ENCODE assay signal across 1 cellular context in the genomic region with DNA sequence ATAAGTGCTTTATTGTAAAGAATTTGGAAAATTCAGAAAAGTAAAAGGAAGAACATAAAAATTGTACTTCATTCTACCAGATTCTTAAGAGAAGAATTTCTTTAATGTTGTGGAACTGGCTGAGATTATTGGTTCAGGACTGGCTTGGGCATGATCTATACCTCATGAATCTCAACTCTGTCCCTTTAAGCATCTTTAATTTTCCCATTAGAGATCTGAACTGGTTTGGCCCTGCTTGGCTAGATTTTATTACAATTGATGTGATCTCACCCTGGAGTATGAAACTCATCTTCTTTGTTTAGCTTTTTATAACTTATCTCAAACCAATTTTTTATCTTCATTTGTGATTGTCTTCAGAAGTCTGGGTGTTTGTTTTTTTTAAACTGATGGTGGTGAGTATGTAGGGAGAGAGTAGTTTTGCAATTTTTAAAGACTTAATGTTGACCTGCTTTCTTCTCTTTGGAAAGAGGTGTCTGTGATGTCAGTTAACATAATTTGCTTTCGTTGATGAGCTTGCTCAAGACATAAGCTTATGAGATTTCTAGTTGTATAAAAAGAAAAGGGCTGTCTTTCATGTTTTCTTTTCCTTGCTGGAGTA.
TF ChIP-seq lines count a peak whose summit lies in the region.

No MANE protein-coding gene starts in this region.

TF ChIP-seq in WTC11, 78 proteins besides CTCF, POLR2A, EP300 and RAD21 (continued from another document):
- TF ChIP-seq, protein P1, sequence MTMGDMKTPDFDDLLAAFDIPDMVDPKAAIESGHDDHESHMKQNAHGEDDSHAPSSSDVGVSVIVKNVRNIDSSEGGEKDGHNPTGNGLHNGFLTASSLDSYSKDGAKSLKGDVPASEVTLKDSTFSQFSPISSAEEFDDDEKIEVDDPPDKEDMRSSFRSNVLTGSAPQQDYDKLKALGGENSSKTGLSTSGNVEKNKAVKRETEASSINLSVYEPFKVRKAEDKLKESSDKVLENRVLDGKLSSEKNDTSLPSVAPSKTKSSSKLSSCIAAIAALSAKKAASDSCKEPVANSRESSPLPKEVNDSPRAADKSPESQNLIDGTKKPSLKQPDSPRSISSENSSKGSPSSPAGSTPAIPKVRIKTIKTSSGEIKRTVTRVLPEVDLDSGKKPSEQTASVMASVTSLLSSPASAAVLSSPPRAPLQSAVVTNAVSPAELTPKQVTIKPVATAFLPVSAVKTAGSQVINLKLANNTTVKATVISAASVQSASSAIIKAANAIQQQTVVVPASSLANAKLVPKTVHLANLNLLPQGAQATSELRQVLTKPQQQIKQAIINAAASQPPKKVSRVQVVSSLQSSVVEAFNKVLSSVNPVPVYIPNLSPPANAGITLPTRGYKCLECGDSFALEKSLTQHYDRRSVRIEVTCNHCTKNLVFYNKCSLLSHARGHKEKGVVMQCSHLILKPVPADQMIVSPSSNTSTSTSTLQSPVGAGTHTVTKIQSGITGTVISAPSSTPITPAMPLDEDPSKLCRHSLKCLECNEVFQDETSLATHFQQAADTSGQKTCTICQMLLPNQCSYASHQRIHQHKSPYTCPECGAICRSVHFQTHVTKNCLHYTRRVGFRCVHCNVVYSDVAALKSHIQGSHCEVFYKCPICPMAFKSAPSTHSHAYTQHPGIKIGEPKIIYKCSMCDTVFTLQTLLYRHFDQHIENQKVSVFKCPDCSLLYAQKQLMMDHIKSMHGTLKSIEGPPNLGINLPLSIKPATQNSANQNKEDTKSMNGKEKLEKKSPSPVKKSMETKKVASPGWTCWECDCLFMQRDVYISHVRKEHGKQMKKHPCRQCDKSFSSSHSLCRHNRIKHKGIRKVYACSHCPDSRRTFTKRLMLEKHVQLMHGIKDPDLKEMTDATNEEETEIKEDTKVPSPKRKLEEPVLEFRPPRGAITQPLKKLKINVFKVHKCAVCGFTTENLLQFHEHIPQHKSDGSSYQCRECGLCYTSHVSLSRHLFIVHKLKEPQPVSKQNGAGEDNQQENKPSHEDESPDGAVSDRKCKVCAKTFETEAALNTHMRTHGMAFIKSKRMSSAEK (CRISPR knock-in tag; IDR thresholded peaks at IDR 0.05; ENCODE audit: borderline replicate concordance), result no peak
- TF ChIP-seq, protein P2, sequence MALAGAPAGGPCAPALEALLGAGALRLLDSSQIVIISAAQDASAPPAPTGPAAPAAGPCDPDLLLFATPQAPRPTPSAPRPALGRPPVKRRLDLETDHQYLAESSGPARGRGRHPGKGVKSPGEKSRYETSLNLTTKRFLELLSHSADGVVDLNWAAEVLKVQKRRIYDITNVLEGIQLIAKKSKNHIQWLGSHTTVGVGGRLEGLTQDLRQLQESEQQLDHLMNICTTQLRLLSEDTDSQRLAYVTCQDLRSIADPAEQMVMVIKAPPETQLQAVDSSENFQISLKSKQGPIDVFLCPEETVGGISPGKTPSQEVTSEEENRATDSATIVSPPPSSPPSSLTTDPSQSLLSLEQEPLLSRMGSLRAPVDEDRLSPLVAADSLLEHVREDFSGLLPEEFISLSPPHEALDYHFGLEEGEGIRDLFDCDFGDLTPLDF (CRISPR knock-in tag; IDR thresholded peaks at IDR 0.05), result no peak
- TF ChIP-seq E2F4 (CRISPR knock-in tag; IDR thresholded peaks at IDR 0.05; ENCODE audit: borderline replicate concordance, low read depth) (no peak), FOXP1 (CRISPR knock-in tag; IDR thresholded peaks at IDR 0.05; ENCODE audit: borderline replicate concordance) (no peak), MLX (CRISPR knock-in tag; IDR thresholded peaks at IDR 0.05) (no peak), SOX15 (CRISPR knock-in tag; IDR thresholded peaks at IDR 0.05) (no peak), ZNF512 (CRISPR knock-in tag; IDR thresholded peaks at IDR 0.05; ENCODE audit: borderline replicate concordance) (no peak), USF1 (CRISPR knock-in tag; IDR thresholded peaks at IDR 0.05) (no peak), HMGA2 (CRISPR knock-in tag; IDR thresholded peaks at IDR 0.05) (no peak), NFE2L1 (CRISPR knock-in tag; IDR thresholded peaks at IDR 0.05) (no peak), ZNF121 (CRISPR knock-in tag; IDR thresholded peaks at IDR 0.05) (no peak)
- TF ChIP-seq, protein P3, sequence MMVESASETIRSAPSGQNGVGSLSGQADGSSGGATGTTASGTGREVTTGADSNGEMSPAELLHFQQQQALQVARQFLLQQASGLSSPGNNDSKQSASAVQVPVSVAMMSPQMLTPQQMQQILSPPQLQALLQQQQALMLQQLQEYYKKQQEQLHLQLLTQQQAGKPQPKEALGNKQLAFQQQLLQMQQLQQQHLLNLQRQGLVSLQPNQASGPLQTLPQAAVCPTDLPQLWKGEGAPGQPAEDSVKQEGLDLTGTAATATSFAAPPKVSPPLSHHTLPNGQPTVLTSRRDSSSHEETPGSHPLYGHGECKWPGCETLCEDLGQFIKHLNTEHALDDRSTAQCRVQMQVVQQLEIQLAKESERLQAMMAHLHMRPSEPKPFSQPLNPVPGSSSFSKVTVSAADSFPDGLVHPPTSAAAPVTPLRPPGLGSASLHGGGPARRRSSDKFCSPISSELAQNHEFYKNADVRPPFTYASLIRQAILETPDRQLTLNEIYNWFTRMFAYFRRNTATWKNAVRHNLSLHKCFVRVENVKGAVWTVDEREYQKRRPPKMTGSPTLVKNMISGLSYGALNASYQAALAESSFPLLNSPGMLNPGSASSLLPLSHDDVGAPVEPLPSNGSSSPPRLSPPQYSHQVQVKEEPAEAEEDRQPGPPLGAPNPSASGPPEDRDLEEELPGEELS (CRISPR knock-in tag; IDR thresholded peaks at IDR 0.05), result no peak
- TF ChIP-seq, protein P4, sequence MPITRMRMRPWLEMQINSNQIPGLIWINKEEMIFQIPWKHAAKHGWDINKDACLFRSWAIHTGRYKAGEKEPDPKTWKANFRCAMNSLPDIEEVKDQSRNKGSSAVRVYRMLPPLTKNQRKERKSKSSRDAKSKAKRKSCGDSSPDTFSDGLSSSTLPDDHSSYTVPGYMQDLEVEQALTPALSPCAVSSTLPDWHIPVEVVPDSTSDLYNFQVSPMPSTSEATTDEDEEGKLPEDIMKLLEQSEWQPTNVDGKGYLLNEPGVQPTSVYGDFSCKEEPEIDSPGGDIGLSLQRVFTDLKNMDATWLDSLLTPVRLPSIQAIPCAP (CRISPR knock-in tag; IDR thresholded peaks at IDR 0.05), result no peak
- TF ChIP-seq, protein P5, sequence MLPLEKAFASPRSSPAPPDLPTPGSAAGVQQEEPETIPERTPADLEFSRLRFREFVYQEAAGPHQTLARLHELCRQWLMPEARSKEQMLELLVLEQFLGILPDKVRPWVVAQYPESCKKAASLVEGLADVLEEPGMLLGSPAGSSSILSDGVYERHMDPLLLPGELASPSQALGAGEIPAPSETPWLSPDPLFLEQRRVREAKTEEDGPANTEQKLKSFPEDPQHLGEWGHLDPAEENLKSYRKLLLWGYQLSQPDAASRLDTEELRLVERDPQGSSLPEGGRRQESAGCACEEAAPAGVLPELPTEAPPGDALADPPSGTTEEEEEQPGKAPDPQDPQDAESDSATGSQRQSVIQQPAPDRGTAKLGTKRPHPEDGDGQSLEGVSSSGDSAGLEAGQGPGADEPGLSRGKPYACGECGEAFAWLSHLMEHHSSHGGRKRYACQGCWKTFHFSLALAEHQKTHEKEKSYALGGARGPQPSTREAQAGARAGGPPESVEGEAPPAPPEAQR (CRISPR knock-in tag; IDR thresholded peaks at IDR 0.05), result no peak
TF ChIP-seq in WTC11: peak in this region for 0.
